Comparison of ENCODE assay signal across 8 cellular contexts in the genomic region with DNA sequence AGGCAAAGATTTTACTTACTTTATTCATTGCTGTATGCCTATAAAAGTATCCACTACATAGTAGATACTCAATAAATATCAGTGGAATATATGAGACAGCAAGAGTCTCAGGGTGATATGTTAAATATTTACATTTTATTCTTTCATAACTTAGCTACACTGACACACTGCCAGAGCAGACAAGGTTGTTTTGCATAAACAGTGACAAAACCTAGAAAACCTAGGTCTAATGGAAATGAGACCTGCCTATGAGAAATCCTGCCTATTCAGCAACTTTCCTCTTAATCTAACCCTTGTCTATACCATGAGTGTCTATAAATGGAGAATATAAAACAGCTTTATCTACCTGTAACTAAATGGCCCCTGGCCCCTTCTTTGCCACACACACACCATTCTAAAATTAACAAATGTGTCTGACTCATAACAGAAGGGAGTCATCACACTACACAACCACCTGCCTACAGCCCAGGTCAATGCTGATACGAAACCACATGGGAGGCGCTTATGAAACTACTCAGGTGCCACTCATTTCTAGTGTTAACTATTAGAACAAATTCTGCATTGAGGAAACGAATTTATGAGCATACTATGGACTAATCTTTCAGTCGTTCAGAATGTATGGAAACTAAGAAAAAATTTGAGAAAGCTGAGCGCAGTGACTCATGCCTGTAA.
DNase-seq lines count a peak whose midpoint lies in the region; ATAC-seq and TF ChIP-seq lines count a peak whose summit lies in the region.
"Had no signal": no experiment of that assay in that cellular context is flagged by ENCODE, and none has a peak within 500 bp of the region (broad histone marks: within the 10 kb centered on the region; RNA-seq: fewer than 3 reads in every experiment).

No MANE protein-coding gene starts in this region.

- no peaks in the 10 kb centered on the region for H3K27me3 Mint-ChIP-seq in T-helper 2 cell treated with Interferon-gamma antibody and Interleukin-4, amounts not matched to agents 5 μg/mL and 100 μg/mL, for 36 hours (ENCODE audit: low read depth)

- intact Hi-C loops in lower lobe of right lung (cut with DNase I), result no loop called here

- no peak for TF ChIP-seq CTCF in lower lobe of right lung (IDR thresholded peaks at IDR 0.05)

- peaks cover 56% of the 10 kb centered on the region for H3K36me3 ChIP-seq in lower lobe of right lung

- H3K4me1 Mint-ChIP-seq in T-helper 2 cell treated with Interferon-gamma antibody and Interleukin-4, amounts not matched to agents 5 μg/mL and 100 μg/mL, for 36 hours (ENCODE audit: low read depth), result peaks cover 10% of the 10 kb centered on the region

- H3K9me3 ChIP-seq in lower lobe of right lung, result no peaks in the 10 kb centered on the region

- H3K9me3 Mint-ChIP-seq in T-helper 2 cell treated with Interferon-gamma antibody and Interleukin-4, amounts not matched to agents 5 μg/mL and 100 μg/mL, for 36 hours, result no peaks in the 10 kb centered on the region

- H3K4me1 ChIP-seq in lower lobe of right lung, result no peaks in the 10 kb centered on the region

- H3K4me3 Mint-ChIP-seq in T-helper 2 cell treated with Interferon-gamma antibody and Interleukin-4, amounts not matched to agents 5 μg/mL and 100 μg/mL, for 36 hours, result no peak overlapping the region

- H3K27ac Mint-ChIP-seq in T-helper 2 cell treated with Interferon-gamma antibody and Interleukin-4, amounts not matched to agents 5 μg/mL and 100 μg/mL, for 36 hours, result no peak overlapping the region

- H3K27me3 ChIP-seq in lower lobe of right lung (ENCODE audit: low read depth), result no peaks in the 10 kb centered on the region

- H3K36me3 Mint-ChIP-seq in T-helper 2 cell treated with Interferon-gamma antibody and Interleukin-4, amounts not matched to agents 5 μg/mL and 100 μg/mL, for 36 hours (ENCODE audit: low read depth), result peaks cover 32% of the 10 kb centered on the region

- no peak overlapping the region for H3K27ac ChIP-seq in lower lobe of right lung
- H3K27ac ChIP-seq: VCaP had no signal

- H3K4me3 ChIP-seq in lower lobe of right lung, result no peak overlapping the region

- ATAC-seq in HG02798 (IDR thresholded peaks at IDR 0.05; ENCODE audit: poor library complexity, unreplicated experiment) (peak; percentile 97), lower lobe of right lung (no peak)

- peak; percentile 74 for DNase-seq in GM19240 (ENCODE audit: insufficient read length, low spot score)
- DNase-seq in T-helper 2 cell treated with Interferon-gamma antibody and Interleukin-4, amounts not matched to agents 5 μg/mL and 100 μg/mL, for 36 hours (ENCODE audit: low spot score), result peak; percentile 16
- DNase-seq in stimulated activated CD4-positive, alpha-beta T cell treated with anti-CD3 and anti-CD28 coated beads, Interleukin-4, amount 100 ng/mL, for 4 hours, result peak; percentile 8 to 29
- DNase-seq in GDM1 (lab: John Stamatoyannopoulos, UW), result no peak
- no peak for DNase-seq in NCI-H1105 treated with DMSO at 0.1 percent for 48 hours (lab: John Stamatoyannopoulos, UW)
- no peak for DNase-seq in lower lobe of right lung

Comparison
In these comparisons a context has a peak if more than half of its experiments do, and no peak if none do; other contexts are left out.
1. DNase-seq: peak in GM19240 (single experiment), T-helper 2 cell treated with Interferon-gamma antibody and Interleukin-4, amounts not matched to agents 5 μg/mL and 100 μg/mL, for 36 hours (single experiment) and stimulated activated CD4-positive, alpha-beta T cell treated with anti-CD3 and anti-CD28 coated beads, Interleukin-4, amount 100 ng/mL, for 4 hours (2 of 2); none in GDM1 (single experiment), NCI-H1105 treated with DMSO at 0.1 percent for 48 hours (single experiment) and lower lobe of right lung (single experiment).